In the genomic region with DNA sequence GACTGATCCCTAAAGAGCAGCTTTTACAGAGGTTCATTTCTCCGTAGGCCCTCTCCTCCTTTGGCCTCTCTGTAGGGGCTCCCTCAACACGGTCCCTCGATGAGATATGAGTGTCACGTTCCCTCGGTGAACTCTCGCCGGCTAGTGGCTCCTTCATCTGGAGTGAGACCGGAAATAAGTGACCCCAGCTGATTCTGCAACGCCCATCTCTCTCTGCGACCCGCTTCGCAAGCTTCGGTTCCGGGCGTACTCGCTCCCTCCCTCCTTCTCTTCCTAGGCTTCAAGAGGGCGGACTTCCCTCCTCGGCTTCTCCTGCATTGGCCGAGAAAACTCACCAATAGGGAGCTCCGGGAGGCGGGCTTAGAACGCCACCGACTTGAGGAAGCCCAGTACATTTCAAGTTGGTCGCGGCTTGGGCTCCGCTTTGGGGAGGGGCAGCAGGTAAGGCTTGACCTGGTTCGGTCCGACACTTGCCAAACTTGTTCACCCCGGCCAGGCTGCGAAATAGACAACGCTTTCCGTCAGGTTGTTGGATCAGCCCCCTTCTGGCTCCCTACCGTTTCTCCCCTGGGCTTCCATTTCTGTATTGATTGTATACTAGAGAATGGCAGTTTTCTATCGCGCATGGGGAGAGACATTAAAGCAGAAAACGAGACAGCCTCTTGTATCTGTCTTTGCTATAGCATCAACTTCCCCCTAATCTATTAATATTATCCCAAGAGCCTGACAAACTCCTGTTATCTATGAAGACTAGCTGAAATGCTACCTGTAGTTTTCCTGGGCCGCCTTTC, we compare ENCODE assay signal across 1 cellular context.
A peak's percentile ranks its signal among the peaks of the same experiment; 100 is the strongest.
TF ChIP-seq lines count a peak whose summit lies in the region.

Gene ANKRD34A, minus strand, starts transcription at position 248 of the 791 bp plus-strand sequence. CDS start 2,816 bp downstream, outside the sequence.
Gene POLR3GL, plus strand, starts transcription at position 363 of the 791 bp plus-strand sequence. CDS start 10,176 bp downstream, outside the sequence.

TF ChIP-seq in SK-N-SH, 30 proteins besides CTCF, POLR2A, EP300 and RAD21 (continued from another document):
- TF ChIP-seq, protein P1, sequence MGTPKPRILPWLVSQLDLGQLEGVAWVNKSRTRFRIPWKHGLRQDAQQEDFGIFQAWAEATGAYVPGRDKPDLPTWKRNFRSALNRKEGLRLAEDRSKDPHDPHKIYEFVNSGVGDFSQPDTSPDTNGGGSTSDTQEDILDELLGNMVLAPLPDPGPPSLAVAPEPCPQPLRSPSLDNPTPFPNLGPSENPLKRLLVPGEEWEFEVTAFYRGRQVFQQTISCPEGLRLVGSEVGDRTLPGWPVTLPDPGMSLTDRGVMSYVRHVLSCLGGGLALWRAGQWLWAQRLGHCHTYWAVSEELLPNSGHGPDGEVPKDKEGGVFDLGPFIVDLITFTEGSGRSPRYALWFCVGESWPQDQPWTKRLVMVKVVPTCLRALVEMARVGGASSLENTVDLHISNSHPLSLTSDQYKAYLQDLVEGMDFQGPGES (IDR thresholded peaks at IDR 0.05; ENCODE audit: low read depth, low read length), result no peak
- TF ChIP-seq TCF12 (IDR thresholded peaks at IDR 0.05), result 0 out of 2 replicates have a peak, but pooled peaks have one; percentile 6
- no peak for TF ChIP-seq GATA2 (CRISPR knock-in tag; IDR thresholded peaks at IDR 0.05)
- no peak for TF ChIP-seq RCOR1 (IDR thresholded peaks at IDR 0.05; ENCODE audit: low read length)
- TF ChIP-seq ELF1 (IDR thresholded peaks at IDR 0.05), result peak; percentile 36
- no peak for TF ChIP-seq MXI1 (IDR thresholded peaks at IDR 0.05; ENCODE audit: low read depth, low read length)
- no peak for TF ChIP-seq SMC3 (IDR thresholded peaks at IDR 0.05; ENCODE audit: low read depth, low read length)
- no peak for TF ChIP-seq YY1 (IDR thresholded peaks at IDR 0.05; ENCODE audit: low read depth)
- TF ChIP-seq TEAD4 (IDR thresholded peaks at IDR 0.05; ENCODE audit: borderline replicate concordance, insufficient read depth), result no peak
- TF ChIP-seq MAX (IDR thresholded peaks at IDR 0.05; ENCODE audit: low read depth), result peak; percentile 30; the same call in 1 of the 2 replicates
- no peak for TF ChIP-seq CHD2 (IDR thresholded peaks at IDR 0.05; ENCODE audit: low read length, partially characterized antibody)
- no peak for TF ChIP-seq PBX3 (IDR thresholded peaks at IDR 0.05)
- no peak for TF ChIP-seq JUND (IDR thresholded peaks at IDR 0.05)
- no peak for TF ChIP-seq REST (IDR thresholded peaks at IDR 0.05; ENCODE audit: low read depth, low read length)
- peak; percentile 19; the same call in 1 of the 2 replicates for TF ChIP-seq SIN3A (IDR thresholded peaks at IDR 0.05; ENCODE audit: borderline replicate concordance, low read depth, low read length)
- peak; percentile 69 for TF ChIP-seq TAF1 (IDR thresholded peaks at IDR 0.05; ENCODE audit: borderline replicate concordance, low read depth, low read length)
- TF ChIP-seq RFX5 (IDR thresholded peaks at IDR 0.05; ENCODE audit: low read length), result peak; percentile 32; the same call in 1 of the 2 replicates
- TF ChIP-seq NFIC (IDR thresholded peaks at IDR 0.05; ENCODE audit: borderline replicate concordance), result no peak
- TF ChIP-seq FOSL2 (IDR thresholded peaks at IDR 0.05; ENCODE audit: borderline replicate concordance, low read depth), result no peak
- TF ChIP-seq, protein P2, sequence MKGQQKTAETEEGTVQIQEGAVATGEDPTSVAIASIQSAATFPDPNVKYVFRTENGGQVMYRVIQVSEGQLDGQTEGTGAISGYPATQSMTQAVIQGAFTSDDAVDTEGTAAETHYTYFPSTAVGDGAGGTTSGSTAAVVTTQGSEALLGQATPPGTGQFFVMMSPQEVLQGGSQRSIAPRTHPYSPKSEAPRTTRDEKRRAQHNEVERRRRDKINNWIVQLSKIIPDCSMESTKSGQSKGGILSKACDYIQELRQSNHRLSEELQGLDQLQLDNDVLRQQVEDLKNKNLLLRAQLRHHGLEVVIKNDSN (IDR thresholded peaks at IDR 0.05; ENCODE audit: borderline replicate concordance, low read depth), result no peak; the same call in 1 of the 2 replicates
- no peak for TF ChIP-seq EZH2phosphoT487 (IDR thresholded peaks at IDR 0.05; ENCODE audit: borderline replicate concordance, low read depth)
- no peak for TF ChIP-seq FOXJ3 (CRISPR knock-in tag; IDR thresholded peaks at IDR 0.05)
- no peak for TF ChIP-seq USF2 (IDR thresholded peaks at IDR 0.05; ENCODE audit: borderline replicate concordance, low read depth, low read length)
- peak; percentile 65 for TF ChIP-seq GABPA (IDR thresholded peaks at IDR 0.05; ENCODE audit: low read depth)
